In genomic region chr18:58758606-58759005, GRCh38 we compare ENCODE assay signal across 2 cellular contexts.
TF ChIP-seq lines count a peak whose summit lies in the region.

No MANE protein-coding gene starts in this region.

TF ChIP-seq in A549, 52 proteins besides CTCF, POLR2A, EP300 and RAD21:
- no peak for TF ChIP-seq TFCP2L1 (CRISPR knock-in tag; IDR thresholded peaks at IDR 0.05)
- no peak for TF ChIP-seq SMC3 (IDR thresholded peaks at IDR 0.05)
- no peak for TF ChIP-seq RNF2 (IDR thresholded peaks at IDR 0.05; ENCODE audit: borderline replicate concordance, low read depth)
- no peak for TF ChIP-seq NPAS2 (CRISPR knock-in tag; IDR thresholded peaks at IDR 0.05; ENCODE audit: borderline replicate concordance)
- TF ChIP-seq CBX2 (IDR thresholded peaks at IDR 0.05; ENCODE audit: borderline replicate concordance, low read depth), result no peak
- no peak for TF ChIP-seq CEBPB (IDR thresholded peaks at IDR 0.05)
- TF ChIP-seq TP53 (CRISPR knock-in tag; IDR thresholded peaks at IDR 0.05), result no peak
- no peak for TF ChIP-seq MAX (IDR thresholded peaks at IDR 0.05)
- TF ChIP-seq HMGXB4 (CRISPR knock-in tag; IDR thresholded peaks at IDR 0.05; ENCODE audit: borderline replicate concordance), result no peak
- no peak for TF ChIP-seq CBX8 (IDR thresholded peaks at IDR 0.05)
- TF ChIP-seq HOXB13 (CRISPR knock-in tag; IDR thresholded peaks at IDR 0.05; ENCODE audit: low read depth), result no peak
- TF ChIP-seq NFE2L2 (conservative IDR thresholded peaks at IDR 0.05; ENCODE audit: low read length), result no peak
- TF ChIP-seq KDM1A (IDR thresholded peaks at IDR 0.05; ENCODE audit: low read depth), result no peak

TF ChIP-seq in H1, 55 proteins besides CTCF, POLR2A, EP300 and RAD21:
- TF ChIP-seq EZH2 (IDR thresholded peaks at IDR 0.05; ENCODE audit: low read depth, low read length, severe bottlenecking), result no peak
- TF ChIP-seq CHD1 (IDR thresholded peaks at IDR 0.05; ENCODE audit: low read depth, low read length), result no peak
- TF ChIP-seq GTF2F1 (IDR thresholded peaks at IDR 0.05; ENCODE audit: borderline replicate concordance, low read depth, low read length), result no peak
- TF ChIP-seq E2F6 (IDR thresholded peaks at IDR 0.05), result no peak
- no peak for TF ChIP-seq JUND (IDR thresholded peaks at IDR 0.05; ENCODE audit: low read length)
- TF ChIP-seq RXRA (IDR thresholded peaks at IDR 0.05; ENCODE audit: insufficient read depth, low read depth, low read length), result no peak
- TF ChIP-seq FOSL1 (IDR thresholded peaks at IDR 0.05; ENCODE audit: insufficient read depth, low read depth, low read length), result no peak
- TF ChIP-seq ZNF274 (IDR thresholded peaks at IDR 0.05; ENCODE audit: borderline replicate concordance, extremely low read depth, low read length), result no peak
- TF ChIP-seq SUZ12 (IDR thresholded peaks at IDR 0.05; ENCODE audit: low read length), result no peak
- no peak for TF ChIP-seq SAP30 (IDR thresholded peaks at IDR 0.05; ENCODE audit: insufficient read depth, insufficient replicate concordance, low read length)
- no peak for TF ChIP-seq YY1 (IDR thresholded peaks at IDR 0.05; ENCODE audit: low read depth, low read length)
